10 cellular contexts compared by ENCODE assay signal in the genomic region with DNA sequence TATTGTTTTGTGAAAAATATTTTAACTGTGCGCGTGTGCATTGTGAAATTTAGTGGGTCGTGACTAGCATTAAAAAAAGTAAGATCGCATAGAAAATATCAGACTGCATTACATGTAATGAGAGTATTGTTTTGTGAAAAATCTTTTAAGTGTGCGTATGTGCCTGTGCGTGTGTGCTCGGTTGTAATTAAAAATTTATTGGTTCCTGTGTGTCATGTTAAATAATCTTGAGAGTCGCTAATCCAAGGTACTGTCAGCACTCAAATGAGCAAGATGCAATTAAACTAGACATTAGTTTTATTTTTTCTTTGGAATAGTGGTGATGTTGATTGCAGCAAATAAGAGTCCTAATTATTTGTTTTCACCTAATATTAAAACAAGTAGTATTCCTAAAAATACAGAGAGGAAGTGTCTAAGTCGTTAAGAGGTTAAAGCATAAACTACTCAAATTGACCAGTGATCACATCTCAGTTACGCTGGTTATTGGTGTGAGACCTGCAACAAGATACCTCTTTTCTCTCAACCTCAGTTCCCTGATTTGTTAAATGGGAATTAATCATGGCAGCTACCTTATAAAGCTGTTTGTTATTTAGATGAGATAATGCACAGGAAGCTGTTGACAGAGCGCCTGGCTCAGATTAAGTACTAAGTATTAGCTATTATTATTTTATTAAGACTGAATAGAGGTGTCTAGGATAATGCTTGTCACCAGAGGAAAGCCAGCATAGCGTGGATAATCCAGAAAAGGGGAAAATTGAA. TPM values are rescaled to one million over a fixed set of nuclear protein-coding genes. Genes with fewer than 3 reads are reported as not detected.
DNase-seq lines count a peak whose midpoint lies in the region; ATAC-seq and TF ChIP-seq lines count a peak whose summit lies in the region.
"Had no signal": no experiment of that assay in that cellular context is flagged by ENCODE, and none has a peak within 500 bp of the region (broad histone marks: within the 10 kb centered on the region; RNA-seq: fewer than 3 reads in every experiment).

No MANE protein-coding gene starts in this region.

- no peak overlapping the region for H3K9ac ChIP-seq in colonic mucosa (ENCODE audit: low read depth in 2 of 2, low read length in 2 of 2)

- DNase-seq in BE2C, result no peak
- no peak for DNase-seq in GM12864 (ENCODE audit: low read depth)
- DNase-seq in activated CD8-positive, alpha-beta T cell treated with anti-CD3 and anti-CD28 coated beads for 36 hours, result no peak
- DNase-seq in hepatocyte (ENCODE audit: low spot score), result no peak
- no peak for DNase-seq in colonic mucosa
- no peak for DNase-seq in OCI-M1 (lab: John Stamatoyannopoulos, UW)
- no peak for DNase-seq in D341Med (ENCODE audit: low spot score)
- DNase-seq: activated CD4-positive, CD25-positive, alpha-beta regulatory T cell; NCI-H1092 had no signal

- H3K4me1 Mint-ChIP-seq in activated CD8-positive, alpha-beta T cell treated with anti-CD3 and anti-CD28 coated beads for 36 hours (ENCODE audit: low read depth), result peaks cover 12% of the 10 kb centered on the region

- H3K36me3 ChIP-seq in BE2C (no peaks in the 10 kb centered on the region), hepatocyte (replicated peaks; ENCODE audit: insufficient read depth, low read depth) (no peaks in the 10 kb centered on the region), colonic mucosa (no peaks in the 10 kb centered on the region)

- ATAC-seq in activated CD8-positive, alpha-beta T cell treated with anti-CD3 and anti-CD28 coated beads for 36 hours, result no peak
- no peak for ATAC-seq in GM18511 (IDR thresholded peaks at IDR 0.05; ENCODE audit: unreplicated experiment)

- H3K9me3 Mint-ChIP-seq in activated CD8-positive, alpha-beta T cell treated with anti-CD3 and anti-CD28 coated beads for 36 hours, result no peaks in the 10 kb centered on the region

- TF ChIP-seq CTCF in BE2C (IDR thresholded peaks at IDR 0.05; ENCODE audit: low read depth, low read length) (no peak), GM12864 (IDR thresholded peaks at IDR 0.05; ENCODE audit: low read depth, low read length, missing control alignments) (no peak), hepatocyte (IDR thresholded peaks at IDR 0.05; ENCODE audit: poor library complexity) (no peak), colonic mucosa (IDR thresholded peaks at IDR 0.05) (no peak)
- TF ChIP-seq CTCF in activated CD8-positive, alpha-beta T cell treated with anti-CD3 and anti-CD28 coated beads for 36 hours (IDR thresholded peaks at IDR 0.05), result no peak

- H2AFZ ChIP-seq in hepatocyte, result no peak overlapping the region

- H3K4me3 Mint-ChIP-seq in activated CD8-positive, alpha-beta T cell treated with anti-CD3 and anti-CD28 coated beads for 36 hours, result peak overlapping the region; percentile 76

- intact Hi-C loops in activated CD8-positive, alpha-beta T cell treated with anti-CD3 and anti-CD28 coated beads for 36 hours (cut with micrococcal nuclease), result no loop called here
- intact Hi-C loops in colonic mucosa (cut with DNase I), result loop anchor here (10.0 kb wide), 1 partner anchor 112 kb away; no protein-coding TSS in a partner anchor

- POLR2A ChIA-PET in activated CD8-positive, alpha-beta T cell treated with anti-CD3 and anti-CD28 coated beads for 36 hours (lab: Charles Lee), result no interaction called here

- H3K36me3 Mint-ChIP-seq in activated CD8-positive, alpha-beta T cell treated with anti-CD3 and anti-CD28 coated beads for 36 hours (ENCODE audit: low read depth), result no peaks in the 10 kb centered on the region

- peak overlapping the region; percentile 19 for H3K27ac Mint-ChIP-seq in activated CD8-positive, alpha-beta T cell treated with anti-CD3 and anti-CD28 coated beads for 36 hours

- H3K4me2 ChIP-seq in hepatocyte, result peak overlapping the region; percentile 80

- H3K4me1 ChIP-seq in BE2C (no peaks in the 10 kb centered on the region; the same call in 1 of the 2 replicates), hepatocyte (ENCODE audit: insufficient read depth) (no peaks in the 10 kb centered on the region), colonic mucosa (no peaks in the 10 kb centered on the region)

- no peaks in the 10 kb centered on the region for H3K27me3 ChIP-seq in BE2C
- peaks cover 57% of the 10 kb centered on the region for H3K27me3 ChIP-seq in hepatocyte
- H3K27me3 ChIP-seq in colonic mucosa, result peaks cover 13% of the 10 kb centered on the region

- H3K79me2 ChIP-seq in hepatocyte, result peaks cover 29% of the 10 kb centered on the region

- H3K27me3 Mint-ChIP-seq in activated CD8-positive, alpha-beta T cell treated with anti-CD3 and anti-CD28 coated beads for 36 hours, result peaks cover 40% of the 10 kb centered on the region

- H3K27ac ChIP-seq in hepatocyte (no peak overlapping the region), colonic mucosa (no peak overlapping the region)

- H3K9me3 ChIP-seq in BE2C, result no peaks in the 10 kb centered on the region
- H3K9me3 ChIP-seq in hepatocyte (ENCODE audit: low read depth), result no peaks in the 10 kb centered on the region
- H3K9me3 ChIP-seq in colonic mucosa, result no peaks in the 10 kb centered on the region

- no peaks in the 10 kb centered on the region for H3K9me2 ChIP-seq in hepatocyte (replicated peaks; ENCODE audit: insufficient read depth)

- peaks cover 9% of the 10 kb centered on the region for H4K20me1 ChIP-seq in hepatocyte (ENCODE audit: insufficient read depth, poor library complexity, severe bottlenecking)

- WGBS in hepatocyte (ENCODE audit: low lambda C conversion rate, missing lambda C conversion rate), result 20% methylated on average over 12 of the region's 12 CpGs

- peak overlapping the region; percentile 93 for H3K4me3 ChIP-seq in BE2C (ENCODE audit: low read depth, low read length)
- H3K4me3 ChIP-seq in GM12864 (ENCODE audit: low read depth, low read length), result peak overlapping the region; percentile 78; the same call in 1 of the 2 replicates
- peak overlapping the region; percentile 25 for H3K4me3 ChIP-seq in hepatocyte
- no peak overlapping the region for H3K4me3 ChIP-seq in colonic mucosa

- CTCF ChIA-PET in activated CD8-positive, alpha-beta T cell treated with anti-CD3 and anti-CD28 coated beads for 36 hours (lab: Charles Lee), result no interaction called here

RNA-seq across cellular contexts. Expression of gene ZDBF2, which starts 1.9 kb away (rescaled TPM):
- 9.6 TPM for polyA plus RNA-seq in BE2C (2012; ENCODE audit: insufficient read depth, insufficient read length, low read depth)
- total RNA-seq in activated CD8-positive, alpha-beta T cell treated with anti-CD3 and anti-CD28 coated beads for 36 hours, result 10 to 100 TPM; 10.5 to 10.9 TPM
- 10.8 and 14.0 TPM in 2 replicates for total RNA-seq in hepatocyte
- 2.3 and 3.4 TPM in 2 replicates for polyA plus RNA-seq in hepatocyte
- total RNA-seq in colonic mucosa, result 1 to 10 TPM; 1.7 to 5.8 TPM
